In genomic region chr17:74465378-74466110, GRCh38 we compare ENCODE assay signal across 1 cellular context.
TF ChIP-seq lines count a peak whose summit lies in the region.

No MANE protein-coding gene starts in this region.

TF ChIP-seq in H1, 55 proteins besides CTCF, POLR2A, EP300 and RAD21 (continued from another document):
- no peak for TF ChIP-seq ZNF274 (IDR thresholded peaks at IDR 0.05; ENCODE audit: borderline replicate concordance, extremely low read depth, low read length)
- TF ChIP-seq TBP (IDR thresholded peaks at IDR 0.05; ENCODE audit: low read depth, low read length) = no peak
- no peak for TF ChIP-seq GABPA (IDR thresholded peaks at IDR 0.05; ENCODE audit: borderline replicate concordance, insufficient read depth, low read length)
- no peak for TF ChIP-seq RBBP5 (IDR thresholded peaks at IDR 0.05; ENCODE audit: borderline replicate concordance, low read depth, low read length)
- TF ChIP-seq SP1 (IDR thresholded peaks at IDR 0.05; ENCODE audit: low read depth, low read length) = no peak
- no peak for TF ChIP-seq BRCA1 (IDR thresholded peaks at IDR 0.05; ENCODE audit: low read depth, low read length)
- TF ChIP-seq CBX5 (IDR thresholded peaks at IDR 0.05; ENCODE audit: low read depth, low read length) = no peak
